Comparison of ENCODE assay signal across 12 cellular contexts in genomic region chrX:40084471-40084870, GRCh38. TPM values are rescaled to one million over a fixed set of nuclear protein-coding genes. Genes with fewer than 3 reads are reported as not detected.
DNase-seq lines count a peak whose midpoint lies in the region; ATAC-seq, FAIRE-seq and TF ChIP-seq lines count a peak whose summit lies in the region.
"Had no signal": no experiment of that assay in that cellular context is flagged by ENCODE, and none has a peak within 500 bp of the region (broad histone marks: within the 10 kb centered on the region; RNA-seq: fewer than 3 reads in every experiment).

No MANE protein-coding gene starts in this region.

- H3K27ac ChIP-seq in CD4-positive, CD25-positive, alpha-beta regulatory T cell (ENCODE audit: insufficient read depth, low read length, poor library complexity, severe bottlenecking) = no peak overlapping the region
- H3K27ac ChIP-seq in HUES6 (ENCODE audit: low read depth, low read length) (no peak overlapping the region), small intestine (ENCODE audit: low read depth in 1 of 2, low read length in 1 of 2) (no peak overlapping the region)
- H3K27ac ChIP-seq: cardiac muscle cell had no signal

- no peaks in the 10 kb centered on the region for H3K9me3 ChIP-seq in CD4-positive, CD25-positive, alpha-beta regulatory T cell (ENCODE audit: control insufficient read depth in 2 of 2, low read length in 2 of 2)
- H3K9me3 ChIP-seq in HUES6 (ENCODE audit: control insufficient read depth, insufficient read depth, low read depth, low read length) = no peaks in the 10 kb centered on the region; the same call in 1 of the 2 replicates
- no peaks in the 10 kb centered on the region for H3K9me3 ChIP-seq in small intestine (ENCODE audit: control insufficient read depth, low read depth)
- H3K9me3 ChIP-seq: gastroesophageal sphincter had no signal

- peak overlapping the region; percentile 65 to 84 (median 67) for H3K27ac Mint-ChIP-seq in CD4-positive, CD25-positive, alpha-beta regulatory T cell
- H3K27ac Mint-ChIP-seq in activated naive CD8-positive, alpha-beta T cell treated with anti-CD3 and anti-CD28 coated beads, Interleukin-2, amount 50 U/mL, for 24 hours = no peak overlapping the region
- H3K27ac Mint-ChIP-seq in nephron = peak overlapping the region in 2 of 3 experiments; percentile 67 to 82

- no peaks in the 10 kb centered on the region for H3K9me3 Mint-ChIP-seq in CD4-positive, CD25-positive, alpha-beta regulatory T cell
- H3K9me3 Mint-ChIP-seq in activated naive CD8-positive, alpha-beta T cell treated with anti-CD3 and anti-CD28 coated beads, Interleukin-2, amount 50 U/mL, for 24 hours = no peaks in the 10 kb centered on the region
- H3K9me3 Mint-ChIP-seq in nephron = no peaks in the 10 kb centered on the region

- TF ChIP-seq CTCF in nephron (IDR thresholded peaks at IDR 0.05; ENCODE audit: unreplicated experiment in 3 of 3) = no peak

- no peaks in the 10 kb centered on the region for H3K27me3 ChIP-seq in CD4-positive, CD25-positive, alpha-beta regulatory T cell (ENCODE audit: control insufficient read depth, insufficient read depth, low read length)
- H3K27me3 ChIP-seq in HUES6 (ENCODE audit: control insufficient read depth, insufficient read depth, low read length) (peaks cover 63% of the 10 kb centered on the region), small intestine (ENCODE audit: control insufficient read depth in 2 of 2, insufficient read depth in 2 of 2, low read length in 2 of 2) (no peaks in the 10 kb centered on the region)
- H3K27me3 ChIP-seq: gastroesophageal sphincter had no signal

- peaks cover 51% of the 10 kb centered on the region for H3K4me1 ChIP-seq in CD4-positive, CD25-positive, alpha-beta regulatory T cell (ENCODE audit: control insufficient read depth, insufficient read depth, low read length, poor library complexity, severe bottlenecking)
- H3K4me1 ChIP-seq in HUES6 (ENCODE audit: control insufficient read depth, insufficient read depth, low read length) (peaks cover 80% of the 10 kb centered on the region), small intestine (ENCODE audit: control insufficient read depth in 2 of 2, insufficient read depth in 1 of 2, low read depth in 1 of 2, low read length in 1 of 2) (peaks cover 0 to 8% of the 10 kb centered on the region in 2 donors)

- H3K27me3 Mint-ChIP-seq in CD4-positive, CD25-positive, alpha-beta regulatory T cell = no peaks in the 10 kb centered on the region
- no peaks in the 10 kb centered on the region for H3K27me3 Mint-ChIP-seq in activated naive CD8-positive, alpha-beta T cell treated with anti-CD3 and anti-CD28 coated beads, Interleukin-2, amount 50 U/mL, for 24 hours
- H3K27me3 Mint-ChIP-seq in nephron (ENCODE audit: low read depth) = no peaks in the 10 kb centered on the region

- peak overlapping the region; percentile 55 for H3K4me3 ChIP-seq in CD4-positive, CD25-positive, alpha-beta regulatory T cell (ENCODE audit: low read depth, low read length)
- H3K4me3 ChIP-seq in HUES6 (ENCODE audit: low read depth, low read length) = peak overlapping the region; percentile 62
- no peak overlapping the region for H3K4me3 ChIP-seq in small intestine (ENCODE audit: low read depth in 1 of 2, low read length in 2 of 2)

- peak overlapping the region; percentile 82 to 92 (median 89) for H3K4me3 Mint-ChIP-seq in CD4-positive, CD25-positive, alpha-beta regulatory T cell
- peak overlapping the region; percentile 68 for H3K4me3 Mint-ChIP-seq in activated naive CD8-positive, alpha-beta T cell treated with anti-CD3 and anti-CD28 coated beads, Interleukin-2, amount 50 U/mL, for 24 hours
- peak overlapping the region; percentile 70 to 80 (median 76) for H3K4me3 Mint-ChIP-seq in nephron

- no peak for FAIRE-seq in small intestine (lab: Jason Lieb, UNC)

- peak in 1 of 2 donors; percentile 16 for ATAC-seq in CD4-positive, CD25-positive, alpha-beta regulatory T cell (ENCODE audit: low read depth in 2 of 2)
- ATAC-seq in activated naive CD8-positive, alpha-beta T cell treated with anti-CD3 and anti-CD28 coated beads, Interleukin-2, amount 50 U/mL, for 24 hours = no peak
- no peak for ATAC-seq in GM18868 (IDR thresholded peaks at IDR 0.05; ENCODE audit: unreplicated experiment)
- ATAC-seq: gastroesophageal sphincter had no signal

- no peak for DNase-seq in CD4-positive, CD25-positive, alpha-beta regulatory T cell
- no peak for DNase-seq in activated naive CD8-positive, alpha-beta T cell treated with anti-CD3 and anti-CD28 coated beads, Interleukin-2, amount 50 U/mL, for 24 hours
- DNase-seq in NCI-H2227 (lab: John Stamatoyannopoulos, UW; ENCODE audit: unreplicated experiment) = no peak
- DNase-seq in small intestine = no peak
- no peak for DNase-seq in globus pallidus (ENCODE audit: low spot score)
- DNase-seq: NCI-H1092; stimulated activated naive CD4-positive, alpha-beta T cell treated with Interleukin-2 at 50 U/mL for 16 hours had no signal

- peak overlapping the region; percentile 15 for H3K9ac ChIP-seq in HUES6 (ENCODE audit: low read length)

- no peaks in the 10 kb centered on the region for H3K36me3 ChIP-seq in CD4-positive, CD25-positive, alpha-beta regulatory T cell (ENCODE audit: control insufficient read depth, insufficient read depth, low read length)
- H3K36me3 ChIP-seq in HUES6 (ENCODE audit: control insufficient read depth, insufficient read depth, low read length) = peaks cover 3% of the 10 kb centered on the region; the same call in 1 of the 2 replicates
- no peaks in the 10 kb centered on the region for H3K36me3 ChIP-seq in small intestine (ENCODE audit: control insufficient read depth in 2 of 2, insufficient read depth in 2 of 2, low read length in 2 of 2)
- H3K36me3 ChIP-seq: cardiac muscle cell, gastroesophageal sphincter had no signal

- WGBS in small intestine, 3 donors = 8 to 37% (median 16%) methylated on average over 8 of the region's 8 CpGs

- H3K4me1 Mint-ChIP-seq in CD4-positive, CD25-positive, alpha-beta regulatory T cell = peaks cover 7 to 88% (median 38%) of the 10 kb centered on the region in 4 donors
- H3K4me1 Mint-ChIP-seq in activated naive CD8-positive, alpha-beta T cell treated with anti-CD3 and anti-CD28 coated beads, Interleukin-2, amount 50 U/mL, for 24 hours = peaks cover 69% of the 10 kb centered on the region
- peaks cover 84% of the 10 kb centered on the region for H3K4me1 Mint-ChIP-seq in nephron

- H3K36me3 Mint-ChIP-seq in CD4-positive, CD25-positive, alpha-beta regulatory T cell = no peaks in the 10 kb centered on the region
- peaks cover 3% of the 10 kb centered on the region for H3K36me3 Mint-ChIP-seq in activated naive CD8-positive, alpha-beta T cell treated with anti-CD3 and anti-CD28 coated beads, Interleukin-2, amount 50 U/mL, for 24 hours (ENCODE audit: low read depth)
- H3K36me3 Mint-ChIP-seq in nephron (ENCODE audit: low read depth) = no peaks in the 10 kb centered on the region

RNA-seq across cellular contexts. Expression of gene BCOR, which starts 13.3 kb away (rescaled TPM):
- 38.0 TPM for total RNA-seq in CD4-positive, CD25-positive, alpha-beta regulatory T cell
- 1 to 10 TPM; 2.5 to 5.3 (median 3.2) TPM for polyA plus RNA-seq in CD4-positive, CD25-positive, alpha-beta regulatory T cell
- 10 to 100 TPM in 1 of 3 donors, 1 to 10 TPM in 2; 5.1 to 10.4 (median 6.5) TPM for polyA plus RNA-seq in small intestine

Comparison
In these comparisons a context has a peak if more than half of its experiments do, and no peak if none do; other contexts are left out.
1. H3K4me3 ChIP-seq: peak in CD4-positive, CD25-positive, alpha-beta regulatory T cell (single experiment) and HUES6 (single experiment); none in small intestine (0 of 2).
2. Peak in every context shown above with its lines, with median percentiles within 50 percentile points of each other: H3K4me3 Mint-ChIP-seq.